ENCODE assay signal across 23 cellular contexts in the genomic region with DNA sequence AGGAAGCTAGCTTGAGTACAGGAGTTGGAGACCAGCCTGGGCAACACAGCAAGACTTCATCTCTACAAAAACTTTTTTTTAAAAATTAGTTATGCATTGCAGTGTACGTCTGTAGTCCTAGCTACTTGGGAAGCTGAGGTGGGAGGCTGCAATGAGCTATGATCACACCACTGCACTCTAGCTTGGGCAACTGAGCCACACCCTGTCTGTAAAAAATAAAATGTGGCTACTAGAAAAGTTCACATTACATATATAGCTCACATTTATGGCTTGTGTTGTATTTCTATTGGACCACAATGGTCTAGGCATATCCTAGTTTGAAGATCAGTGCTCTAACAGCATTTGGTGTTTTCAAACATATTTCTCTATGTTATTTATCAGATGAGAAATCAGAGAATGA.
"Had no signal": no experiment of that assay in that cellular context is flagged by ENCODE, and none has a peak within 500 bp of the region (broad histone marks: within the 10 kb centered on the region; RNA-seq: fewer than 3 reads in every experiment).

No MANE protein-coding gene starts in this region.

- H3K9me3 ChIP-seq: colonic mucosa, esophagus muscularis mucosa, esophagus squamous epithelium, gastrocnemius medialis, gastroesophageal sphincter, heart left ventricle, heart right ventricle had no signal

- H3K4me3 ChIP-seq: colonic mucosa, coronary artery, dorsolateral prefrontal cortex, esophagus muscularis mucosa, esophagus squamous epithelium, gastrocnemius medialis, gastroesophageal sphincter, heart left ventricle, heart right ventricle had no signal

- DNase-seq: colonic mucosa; cortex of kidney; dermis blood vessel endothelial cell; dorsolateral prefrontal cortex; effector CD4-positive, alpha-beta T cell; effector memory CD4-positive, alpha-beta T cell; effector memory CD8-positive, alpha-beta T cell; endodermal cell; erythroblast; esophagus squamous epithelium; foreskin fibroblast; foreskin keratinocyte; foreskin melanocyte; gastrocnemius medialis; glutamatergic neuron; head of caudate nucleus; heart left ventricle; heart right ventricle had no signal

- H3K36me3 ChIP-seq: colonic mucosa, esophagus muscularis mucosa, esophagus squamous epithelium, gastrocnemius medialis, gastroesophageal sphincter, heart left ventricle, heart right ventricle had no signal

- ATAC-seq: effector memory CD8-positive, alpha-beta T cell; esophagus mucosa; foreskin keratinocyte; gastrocnemius medialis; gastroesophageal sphincter; heart left ventricle; heart right ventricle had no signal

- H3K9me3 Mint-ChIP-seq: dendritic cell treated with granulocyte-macrophage colony-stimulating factor and Interleukin-4, amounts not matched to agents 40 ng/mL and 50 ng/mL, for 4 days; effector memory CD8-positive, alpha-beta T cell; endodermal cell had no signal

- H3K4me3 Mint-ChIP-seq: dendritic cell treated with granulocyte-macrophage colony-stimulating factor and Interleukin-4, amounts not matched to agents 40 ng/mL and 50 ng/mL, for 4 days; effector memory CD8-positive, alpha-beta T cell; endodermal cell had no signal

- H3K4me1 ChIP-seq: colonic mucosa, esophagus muscularis mucosa, esophagus squamous epithelium, gastrocnemius medialis, gastroesophageal sphincter, heart left ventricle had no signal

- H3K27ac Mint-ChIP-seq: dendritic cell treated with granulocyte-macrophage colony-stimulating factor and Interleukin-4, amounts not matched to agents 40 ng/mL and 50 ng/mL, for 4 days; effector memory CD8-positive, alpha-beta T cell; endodermal cell had no signal
